In the genomic region with DNA sequence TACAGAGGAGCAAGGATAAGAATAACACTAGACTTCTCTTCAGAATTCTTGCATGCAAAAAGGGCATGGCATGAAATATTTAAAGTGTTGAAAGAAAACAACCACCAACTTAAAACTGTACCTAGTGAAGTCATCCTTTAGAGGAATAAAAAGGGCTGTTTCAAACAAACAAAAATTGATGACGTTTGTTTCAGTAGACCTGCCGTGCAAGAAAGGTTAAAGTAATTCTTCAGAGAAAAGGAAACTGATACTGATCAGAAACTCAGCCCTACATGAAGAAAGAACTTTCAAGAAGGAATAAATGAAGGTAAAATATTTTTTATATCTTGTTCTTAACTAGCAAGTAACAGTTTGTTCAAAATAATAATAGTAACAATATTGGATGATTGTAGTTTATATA, we compare ENCODE assay signal across 35 cellular contexts. TPM values are rescaled to one million over a fixed set of nuclear protein-coding genes. Genes with fewer than 3 reads are reported as not detected.
"Had no signal": no experiment of that assay in that cellular context is flagged by ENCODE, and none has a peak within 500 bp of the region (broad histone marks: within the 10 kb centered on the region; RNA-seq: fewer than 3 reads in every experiment).

No MANE protein-coding gene starts in this region.

- DNase-seq: activated B cell treated with CpG ODN at 0.5 μM for 24 hours; activated CD4-positive, alpha-beta T cell treated with anti-CD3 and anti-CD28 coated beads for 48 hours; activated CD4-positive, alpha-beta T cell treated with anti-CD3 and anti-CD28 coated beads, Interleukin-2, amount 50 U/mL, for 1 hour; activated CD4-positive, alpha-beta T cell treated with anti-CD3 and anti-CD28 coated beads, Interleukin-2, amount 50 U/mL, for 48 hours; activated CD8-positive, alpha-beta memory T cell treated with anti-CD3 and anti-CD28 coated beads for 24 hours; activated CD8-positive, alpha-beta T cell treated with anti-CD3 and anti-CD28 coated beads for 36 hours; activated effector memory CD4-positive, alpha-beta T cell treated with Interleukin-2 at 50 U/mL for 16 hours; activated naive CD4-positive, alpha-beta T cell treated with anti-CD3 and anti-CD28 coated beads for 36 hours; activated naive CD8-positive, alpha-beta T cell treated with anti-CD3 and anti-CD28 coated beads for 36 hours; activated naive CD8-positive, alpha-beta T cell treated with anti-CD3 and anti-CD28 coated beads, Interleukin-2, amount 50 U/mL, for 24 hours; activated T-cell treated with anti-CD3 and anti-CD28 coated beads, Interleukin-2, amount 50 U/mL, for 1 hour; activated T-cell treated with anti-CD3 and anti-CD28 coated beads, Interleukin-2, amount 50 U/mL, for 48 hours; adrenal gland; amygdala; aorta; body of pancreas; caudate nucleus; cortex of kidney; dermis blood vessel endothelial cell; effector CD4-positive, alpha-beta T cell; effector memory CD8-positive, alpha-beta T cell; erythroblast; foreskin keratinocyte; gastrocnemius medialis; glutamatergic neuron; heart left ventricle; T1000; WERI-Rb-1 had no signal

- H3K27ac ChIP-seq: adrenal gland, body of pancreas, esophagus muscularis mucosa, foreskin keratinocyte, gastrocnemius medialis, heart left ventricle, WERI-Rb-1 had no signal

- ATAC-seq: activated CD4-positive, CD25-positive, alpha-beta regulatory T cell treated with anti-CD3 and anti-CD28 coated beads, Interleukin-2, amount 50 U/mL, for 24 hours; activated CD8-positive, alpha-beta T cell treated with anti-CD3 and anti-CD28 coated beads for 36 hours; activated naive CD8-positive, alpha-beta T cell treated with anti-CD3 and anti-CD28 coated beads, Interleukin-2, amount 50 U/mL, for 24 hours; activated T-helper 17 cell treated with anti-CD3 and anti-CD28 coated beads, Interleukin-2, amount 50 U/mL, for 72 hours; body of pancreas; effector memory CD8-positive, alpha-beta T cell; foreskin keratinocyte; gastrocnemius medialis; heart left ventricle had no signal

- H3K4me3 Mint-ChIP-seq: activated B cell treated with CpG ODN at 0.5 μM for 24 hours; activated CD8-positive, alpha-beta T cell treated with anti-CD3 and anti-CD28 coated beads for 36 hours; activated naive CD4-positive, alpha-beta T cell treated with anti-CD3 and anti-CD28 coated beads for 36 hours; activated naive CD4-positive, alpha-beta T cell treated with anti-CD3 and anti-CD28 coated beads, Interleukin-2, amount 50 U/mL, for 24 hours; activated naive CD8-positive, alpha-beta T cell treated with anti-CD3 and anti-CD28 coated beads for 36 hours; activated naive CD8-positive, alpha-beta T cell treated with anti-CD3 and anti-CD28 coated beads, Interleukin-2, amount 50 U/mL, for 24 hours; activated T-helper 17 cell treated with anti-CD3 and anti-CD28 coated beads, Interleukin-2, amount 50 U/mL, for 72 hours; effector memory CD8-positive, alpha-beta T cell had no signal

- H3K4me3 ChIP-seq: adrenal gland, body of pancreas, esophagus muscularis mucosa, gastrocnemius medialis, heart left ventricle had no signal

- H3K27me3 ChIP-seq: adrenal gland, gastrocnemius medialis, heart left ventricle had no signal

- H3K36me3 Mint-ChIP-seq: activated naive CD4-positive, alpha-beta T cell treated with anti-CD3 and anti-CD28 coated beads, Interleukin-2, amount 50 U/mL, for 24 hours; activated naive CD8-positive, alpha-beta T cell treated with anti-CD3 and anti-CD28 coated beads for 36 hours had no signal

- FAIRE-seq: colon had no signal

- H3K27ac Mint-ChIP-seq: activated B cell treated with CpG ODN at 0.5 μM for 24 hours; activated CD8-positive, alpha-beta T cell treated with anti-CD3 and anti-CD28 coated beads for 36 hours; activated naive CD4-positive, alpha-beta T cell treated with anti-CD3 and anti-CD28 coated beads for 36 hours; activated naive CD4-positive, alpha-beta T cell treated with anti-CD3 and anti-CD28 coated beads, Interleukin-2, amount 50 U/mL, for 24 hours; activated naive CD8-positive, alpha-beta T cell treated with anti-CD3 and anti-CD28 coated beads for 36 hours; activated naive CD8-positive, alpha-beta T cell treated with anti-CD3 and anti-CD28 coated beads, Interleukin-2, amount 50 U/mL, for 24 hours; activated T-helper 17 cell treated with anti-CD3 and anti-CD28 coated beads, Interleukin-2, amount 50 U/mL, for 72 hours had no signal

- H3K4me1 ChIP-seq: adrenal gland, esophagus muscularis mucosa, gastrocnemius medialis, heart left ventricle had no signal

- H3K4me1 Mint-ChIP-seq: activated B cell treated with CpG ODN at 0.5 μM for 24 hours; activated naive CD4-positive, alpha-beta T cell treated with anti-CD3 and anti-CD28 coated beads, Interleukin-2, amount 50 U/mL, for 24 hours; activated naive CD8-positive, alpha-beta T cell treated with anti-CD3 and anti-CD28 coated beads for 36 hours; activated naive CD8-positive, alpha-beta T cell treated with anti-CD3 and anti-CD28 coated beads, Interleukin-2, amount 50 U/mL, for 24 hours; activated T-helper 17 cell treated with anti-CD3 and anti-CD28 coated beads, Interleukin-2, amount 50 U/mL, for 72 hours had no signal

- H3K9me3 Mint-ChIP-seq: activated naive CD4-positive, alpha-beta T cell treated with anti-CD3 and anti-CD28 coated beads for 36 hours; activated T-helper 17 cell treated with anti-CD3 and anti-CD28 coated beads, Interleukin-2, amount 50 U/mL, for 72 hours; effector memory CD8-positive, alpha-beta T cell had no signal

- H3K36me3 ChIP-seq: adrenal gland, esophagus muscularis mucosa, gastrocnemius medialis, heart left ventricle, WERI-Rb-1 had no signal

- H3K9me3 ChIP-seq: adrenal gland, body of pancreas, gastrocnemius medialis had no signal

RNA-seq across cellular contexts. Expression of a gene that starts 27.5 kb away (rescaled TPM):
- total RNA-seq: activated B cell treated with CpG ODN at 0.5 μM for 24 hours; activated CD8-positive, alpha-beta T cell treated with anti-CD3 and anti-CD28 coated beads for 36 hours; activated naive CD4-positive, alpha-beta T cell treated with anti-CD3 and anti-CD28 coated beads for 36 hours; adrenal gland; aorta; body of pancreas; chondrocyte; dermis blood vessel endothelial cell; foreskin keratinocyte; gastrocnemius medialis; T-helper 2 cell treated with Interferon-gamma antibody and Interleukin-4, amounts not matched to agents 100 ng/mL and 5 ng/mL, for 36 hours had no signal
- polyA plus RNA-seq: adrenal gland, aorta, foreskin keratinocyte, heart left ventricle had no signal
